9 cellular contexts compared by ENCODE assay signal in the genomic region with DNA sequence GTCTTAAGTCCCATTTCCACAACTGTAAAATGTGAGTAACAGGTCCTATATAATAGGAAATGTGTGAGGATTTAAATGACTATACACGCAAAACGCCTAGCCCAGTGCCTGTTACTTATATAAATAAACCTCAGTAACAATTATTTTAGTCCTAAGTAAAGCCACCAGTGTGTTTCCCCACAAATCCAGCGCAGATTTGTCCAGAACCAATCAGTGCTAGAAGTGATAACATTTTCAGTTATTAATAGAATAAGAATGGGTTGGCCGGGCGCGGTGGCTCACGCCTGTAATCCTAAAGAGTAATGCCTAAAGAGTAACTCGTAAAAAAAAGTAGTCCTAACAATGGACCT. TPM values are rescaled to one million over a fixed set of nuclear protein-coding genes. Genes with fewer than 3 reads are reported as not detected.
A peak's percentile ranks its signal among the peaks of the same experiment; 100 is the strongest.
DNase-seq lines count a peak whose midpoint lies in the region; ATAC-seq and TF ChIP-seq lines count a peak whose summit lies in the region.
"Had no signal": no experiment of that assay in that cellular context is flagged by ENCODE, and none has a peak within 500 bp of the region (broad histone marks: within the 10 kb centered on the region; RNA-seq: fewer than 3 reads in every experiment).

No MANE protein-coding gene starts in this region.

- ATAC-seq in activated CD4-positive, alpha-beta T cell treated with anti-CD3 and anti-CD28 coated beads for 36 hours = no peak
- ATAC-seq in thoracic aorta (ENCODE audit: insufficient number of reproducible peaks, low FRiP score, low read depth) (no peak), HG02885 (IDR thresholded peaks at IDR 0.05; ENCODE audit: poor library complexity, unreplicated experiment) (no peak), GM19397 (IDR thresholded peaks at IDR 0.05; ENCODE audit: unreplicated experiment) (no peak)

- H3K27me3 Mint-ChIP-seq in activated CD4-positive, alpha-beta T cell treated with anti-CD3 and anti-CD28 coated beads for 36 hours = no peaks in the 10 kb centered on the region

- TF ChIP-seq CTCF in kidney epithelial cell (IDR thresholded peaks at IDR 0.05; ENCODE audit: insufficient read depth, low read length, poor library complexity, severe bottlenecking) (no peak), thoracic aorta (IDR thresholded peaks at IDR 0.05) (no peak)

- H3K4me1 Mint-ChIP-seq in activated CD4-positive, alpha-beta T cell treated with anti-CD3 and anti-CD28 coated beads for 36 hours = peaks cover 12% of the 10 kb centered on the region

- intact Hi-C loops in activated CD4-positive, alpha-beta T cell treated with anti-CD3 and anti-CD28 coated beads for 36 hours (cut with DNase I, micrococcal nuclease) = loop anchor here (5.0 kb wide), 2 partner anchors 51 to 154 kb away; partner anchors contain the start of gene ITPKA (in 1 of the 2)

- CTCF ChIA-PET in activated CD4-positive, alpha-beta T cell treated with anti-CD3 and anti-CD28 coated beads for 36 hours (lab: Charles Lee) = interaction anchor here (1.0 to 2.9 kb wide), 4 partner anchors 9 to 86 kb away, joined by 3 to 14 read pairs (median 4); partner anchors contain the start of gene TYRO3

- no peaks in the 10 kb centered on the region for H3K27me3 ChIP-seq in adipocyte (replicated peaks; ENCODE audit: control insufficient read depth, insufficient read depth, low read length)
- H3K27me3 ChIP-seq in kidney epithelial cell (ENCODE audit: control insufficient read depth, insufficient read depth, low read length) = no peaks in the 10 kb centered on the region
- H3K27me3 ChIP-seq in thoracic aorta (replicated peaks; ENCODE audit: insufficient read depth) = no peaks in the 10 kb centered on the region

- peak overlapping the region; percentile 95 for H3K4me3 Mint-ChIP-seq in activated CD4-positive, alpha-beta T cell treated with anti-CD3 and anti-CD28 coated beads for 36 hours

- H3K36me3 Mint-ChIP-seq in activated CD4-positive, alpha-beta T cell treated with anti-CD3 and anti-CD28 coated beads for 36 hours (ENCODE audit: low read depth) = peaks cover 2% of the 10 kb centered on the region

- H3K4me3 ChIP-seq in adipocyte (ENCODE audit: low read length) (peak overlapping the region; percentile 95), kidney epithelial cell (ENCODE audit: low read depth, low read length) (peak overlapping the region; percentile 86), thoracic aorta (peak overlapping the region; percentile 100)

- H3K9ac ChIP-seq in adipocyte (ENCODE audit: low read length) = peak overlapping the region; percentile 91

- peak; percentile 11 for DNase-seq in activated CD4-positive, alpha-beta T cell treated with anti-CD3 and anti-CD28 coated beads for 36 hours
- no peak for DNase-seq in activated CD4-positive, alpha-beta T cell treated with anti-CD3 and anti-CD28 coated beads, Interleukin-2, amount 50 U/mL, for 1 hour
- DNase-seq in adipocyte (ENCODE audit: low read depth) (no peak), kidney epithelial cell (ENCODE audit: low read depth) (no peak), thoracic aorta (ENCODE audit: low spot score) (no peak), DMS 273 (lab: John Stamatoyannopoulos, UW; ENCODE audit: unreplicated experiment) (no peak)
- DNase-seq: NCI-H1436 treated with DMSO at 0.1 percent for 48 hours had no signal

- H3K27ac ChIP-seq in thoracic aorta = peak overlapping the region in 1 of 2 donors; percentile 61

- H3K4me1 ChIP-seq in adipocyte (ENCODE audit: control insufficient read depth, insufficient read depth, low read length) = peaks cover 11% of the 10 kb centered on the region
- H3K4me1 ChIP-seq in thoracic aorta (ENCODE audit: control insufficient read depth in 1 of 2, low read depth in 2 of 2) = peaks cover 3 to 10% of the 10 kb centered on the region in 2 donors

- POLR2A ChIA-PET in activated CD4-positive, alpha-beta T cell treated with anti-CD3 and anti-CD28 coated beads for 36 hours (lab: Charles Lee) = interaction anchor here (0.6 kb wide), 1 partner anchor 616 kb away, joined by 3 read pairs; no protein-coding TSS in a partner anchor

- no peaks in the 10 kb centered on the region for H3K36me3 ChIP-seq in adipocyte (ENCODE audit: control insufficient read depth, insufficient read depth, low read length, severe bottlenecking)
- H3K36me3 ChIP-seq in kidney epithelial cell (ENCODE audit: control insufficient read depth, insufficient read depth, low read length) = no peaks in the 10 kb centered on the region
- H3K36me3 ChIP-seq in thoracic aorta = no peaks in the 10 kb centered on the region

- no peaks in the 10 kb centered on the region for H3K9me3 ChIP-seq in adipocyte (ENCODE audit: control insufficient read depth, low read length)
- no peaks in the 10 kb centered on the region for H3K9me3 ChIP-seq in thoracic aorta

- H3K9me3 Mint-ChIP-seq in activated CD4-positive, alpha-beta T cell treated with anti-CD3 and anti-CD28 coated beads for 36 hours (ENCODE audit: low read depth) = no peaks in the 10 kb centered on the region

- peak overlapping the region; percentile 91 for H3K27ac Mint-ChIP-seq in activated CD4-positive, alpha-beta T cell treated with anti-CD3 and anti-CD28 coated beads for 36 hours

RNA-seq across cellular contexts. Expression of gene RPAP1, which starts 0.6 kb away (rescaled TPM):
- total RNA-seq in activated CD4-positive, alpha-beta T cell treated with anti-CD3 and anti-CD28 coated beads for 36 hours = 10 to 100 TPM; 49.6 to 56.8 TPM
- 30.8 and 48.9 TPM in 2 replicates for total RNA-seq in kidney epithelial cell
- total RNA-seq in thoracic aorta = 10 to 100 TPM; 14.7 to 19.2 TPM

RNA-seq across cellular contexts. Expression of gene TYRO3, which starts 15.5 kb away (rescaled TPM):
- total RNA-seq in activated CD4-positive, alpha-beta T cell treated with anti-CD3 and anti-CD28 coated beads for 36 hours = 1 to 10 TPM; 2.3 to 3.1 TPM
- 5.2 and 10.7 TPM in 2 replicates for total RNA-seq in kidney epithelial cell
- 1 to 10 TPM; 5.4 to 8.8 TPM for total RNA-seq in thoracic aorta

RNA-seq across cellular contexts. Expression of gene LTK, which starts 29.9 kb away (rescaled TPM):
- total RNA-seq in activated CD4-positive, alpha-beta T cell treated with anti-CD3 and anti-CD28 coated beads for 36 hours = under 1 TPM in 1 of 2 experiments, not detected in 1; 0.11 TPM
- 7.9 and 11.5 TPM in 2 replicates for total RNA-seq in kidney epithelial cell
- total RNA-seq in thoracic aorta = under 1 TPM; 0.35 to 0.81 TPM

RNA-seq across cellular contexts. Expression of gene ITPKA, which starts 49.8 kb away (rescaled TPM):
- total RNA-seq in activated CD4-positive, alpha-beta T cell treated with anti-CD3 and anti-CD28 coated beads for 36 hours = 1 to 10 TPM; 2.5 to 4.2 TPM
- total RNA-seq in kidney epithelial cell (115 and 117 TPM in 2 replicates), thoracic aorta (1 to 10 TPM in 1 of 2 donors, not detected in 1; 4.4 TPM)
